ENCODE assay signal across 18 cellular contexts in genomic region chr4:94420356-94420755, GRCh38. TPM values are rescaled to one million over a fixed set of nuclear protein-coding genes. Genes with fewer than 3 reads are reported as not detected.
A peak's percentile ranks its signal among the peaks of the same experiment; 100 is the strongest.
DNase-seq lines count a peak whose midpoint lies in the region; ATAC-seq, FAIRE-seq and TF ChIP-seq lines count a peak whose summit lies in the region.
"Had no signal": no experiment of that assay in that cellular context is flagged by ENCODE, and none has a peak within 500 bp of the region (broad histone marks: within the 10 kb centered on the region; RNA-seq: fewer than 3 reads in every experiment).

No MANE protein-coding gene starts in this region.

- no peaks in the 10 kb centered on the region; the same call in 1 of the 2 replicates for H3K9me2 ChIP-seq in OCI-LY7 (ENCODE audit: insufficient read depth, low read length)

- H3K4me3 Mint-ChIP-seq in astrocyte (ENCODE audit: unreplicated experiment): no peak overlapping the region
- H3K4me3 Mint-ChIP-seq in activated T-helper 17 cell treated with anti-CD3 and anti-CD28 coated beads, Interleukin-2, amount 50 U/mL, for 72 hours: no peak overlapping the region
- H3K4me3 Mint-ChIP-seq in T-helper 17 cell: no peak overlapping the region
- H3K4me3 Mint-ChIP-seq: CD4-positive, CD25-positive, alpha-beta regulatory T cell; H9 had no signal

- no peak for TF ChIP-seq CTCF in cardiac muscle cell (IDR thresholded peaks at IDR 0.05; ENCODE audit: low read depth, low read length)
- no peak for TF ChIP-seq CTCF in right atrium auricular region (IDR thresholded peaks at IDR 0.05)
- no peak for TF ChIP-seq CTCF in astrocyte (IDR thresholded peaks at IDR 0.05; ENCODE audit: insufficient read depth, low read depth, low read length)
- no peak for TF ChIP-seq CTCF in fibroblast of villous mesenchyme (IDR thresholded peaks at IDR 0.05; ENCODE audit: insufficient read depth, low read depth, low read length)
- TF ChIP-seq CTCF in OCI-LY7 (conservative IDR thresholded peaks at IDR 0.05; ENCODE audit: low read length): no peak

- no peak overlapping the region for H3K27ac Mint-ChIP-seq in astrocyte (ENCODE audit: unreplicated experiment)
- no peak overlapping the region for H3K27ac Mint-ChIP-seq in activated T-helper 17 cell treated with anti-CD3 and anti-CD28 coated beads, Interleukin-2, amount 50 U/mL, for 72 hours
- H3K27ac Mint-ChIP-seq in T-helper 17 cell: no peak overlapping the region
- H3K27ac Mint-ChIP-seq: CD4-positive, CD25-positive, alpha-beta regulatory T cell had no signal

- no peaks in the 10 kb centered on the region for H3K36me3 ChIP-seq in cardiac muscle cell
- no peaks in the 10 kb centered on the region for H3K36me3 ChIP-seq in right atrium auricular region
- no peaks in the 10 kb centered on the region for H3K36me3 ChIP-seq in astrocyte (ENCODE audit: insufficient read depth, low read length)
- H3K36me3 ChIP-seq in OCI-LY7 (ENCODE audit: insufficient read depth, low read length): no peaks in the 10 kb centered on the region
- H3K36me3 ChIP-seq: BE2C had no signal

- H3K27ac ChIP-seq in cardiac muscle cell (peak overlapping the region; percentile 87), right atrium auricular region (peak overlapping the region in 1 of 2 donors; percentile 70), astrocyte (ENCODE audit: low read depth, low read length) (no peak overlapping the region), OCI-LY7 (ENCODE audit: low read depth, low read length, poor library complexity, severe bottlenecking) (no peak overlapping the region)
- H3K27ac ChIP-seq: RWPE1 had no signal

- H3K4me3 ChIP-seq in cardiac muscle cell (peak overlapping the region; percentile 1), right atrium auricular region (no peak overlapping the region), astrocyte (ENCODE audit: insufficient read depth, low read depth, low read length) (no peak overlapping the region), fibroblast of villous mesenchyme (ENCODE audit: low read depth, low read length) (no peak overlapping the region), OCI-LY7 (ENCODE audit: low read depth, low read length, poor library complexity, severe bottlenecking) (no peak overlapping the region)

- no TSS peak for BruUV-seq in OCI-LY7 (replicated peaks; lab: Mats Ljungman, UMichigan)

- CTCF ChIA-PET in OCI-LY7 (lab: Charles Lee; ENCODE audit: unreplicated experiment): no interaction called here

- no peak for DNase-seq in cardiac muscle cell (ENCODE audit: low read depth in 1 of 2, low spot score in 1 of 2)
- DNase-seq in right atrium auricular region (ENCODE audit: low spot score): no peak
- no peak for DNase-seq in astrocyte (ENCODE audit: low read depth)
- DNase-seq in fibroblast of villous mesenchyme (ENCODE audit: low read depth): peak; percentile 69
- DNase-seq in renal cortical epithelial cell (ENCODE audit: low read depth): peak; percentile 9
- DNase-seq in OCI-LY7 (ENCODE audit: low spot score): no peak
- DNase-seq in T-helper 17 cell: no peak
- DNase-seq: 8988T; BE2C; CD4-positive, CD25-positive, alpha-beta regulatory T cell; COR-L47; GDM1; H9; NCI-H1105; NCI-H2081; NCI-H510A treated with DMSO at 0.1 percent for 48 hours had no signal

- no peaks in the 10 kb centered on the region for H3K79me2 ChIP-seq in astrocyte (ENCODE audit: insufficient read depth, low read length)
- H3K79me2 ChIP-seq in OCI-LY7 (ENCODE audit: insufficient read depth, low read depth, low read length): no peaks in the 10 kb centered on the region

- no peak for ATAC-seq in activated T-helper 17 cell treated with anti-CD3 and anti-CD28 coated beads, Interleukin-2, amount 50 U/mL, for 72 hours (replicated peaks)
- ATAC-seq in T-helper 17 cell: no peak

- no peak overlapping the region for H3K9ac ChIP-seq in astrocyte (ENCODE audit: low read length)

- H3K27me3 Mint-ChIP-seq in astrocyte (ENCODE audit: low read depth, unreplicated experiment): no peaks in the 10 kb centered on the region
- H3K27me3 Mint-ChIP-seq in activated T-helper 17 cell treated with anti-CD3 and anti-CD28 coated beads, Interleukin-2, amount 50 U/mL, for 72 hours: peaks cover 23% of the 10 kb centered on the region
- H3K27me3 Mint-ChIP-seq in T-helper 17 cell: peaks cover 20% of the 10 kb centered on the region

- H3K9me3 Mint-ChIP-seq in astrocyte (ENCODE audit: unreplicated experiment): peaks cover 5% of the 10 kb centered on the region
- H3K9me3 Mint-ChIP-seq in activated T-helper 17 cell treated with anti-CD3 and anti-CD28 coated beads, Interleukin-2, amount 50 U/mL, for 72 hours: peaks cover 4% of the 10 kb centered on the region

- H3K4me1 ChIP-seq in cardiac muscle cell (ENCODE audit: low read depth): peaks cover 26% of the 10 kb centered on the region
- H3K4me1 ChIP-seq in right atrium auricular region: no peaks in the 10 kb centered on the region
- no peaks in the 10 kb centered on the region for H3K4me1 ChIP-seq in astrocyte (ENCODE audit: insufficient read depth, low read length)
- no peaks in the 10 kb centered on the region for H3K4me1 ChIP-seq in OCI-LY7 (ENCODE audit: insufficient read depth, low read length, poor library complexity, severe bottlenecking)
- H3K4me1 ChIP-seq: BE2C had no signal

- peaks cover 16% of the 10 kb centered on the region for H3K4me1 Mint-ChIP-seq in astrocyte (ENCODE audit: low read depth, unreplicated experiment)
- no peaks in the 10 kb centered on the region for H3K4me1 Mint-ChIP-seq in activated T-helper 17 cell treated with anti-CD3 and anti-CD28 coated beads, Interleukin-2, amount 50 U/mL, for 72 hours
- no peaks in the 10 kb centered on the region for H3K4me1 Mint-ChIP-seq in T-helper 17 cell
- H3K4me1 Mint-ChIP-seq: CD4-positive, CD25-positive, alpha-beta regulatory T cell had no signal

- peak; percentile 43 for FAIRE-seq in astrocyte (lab: Jason Lieb, UNC)

- H2AFZ ChIP-seq in astrocyte (ENCODE audit: low read depth, low read length) (no peak overlapping the region), OCI-LY7 (ENCODE audit: low read length) (no peak overlapping the region)

- intact Hi-C loops in OCI-LY7 (cut with micrococcal nuclease; ENCODE audit: unreplicated experiment): no loop called here

- H3K4me2 ChIP-seq in astrocyte (ENCODE audit: low read length): no peak overlapping the region
- no peak overlapping the region for H3K4me2 ChIP-seq in OCI-LY7 (ENCODE audit: low read length)

- no peaks in the 10 kb centered on the region for H3K27me3 ChIP-seq in cardiac muscle cell
- no peaks in the 10 kb centered on the region for H3K27me3 ChIP-seq in right atrium auricular region
- no peaks in the 10 kb centered on the region for H3K27me3 ChIP-seq in astrocyte (ENCODE audit: insufficient read depth, low read length)
- H3K27me3 ChIP-seq: BE2C had no signal

- H3K9me3 ChIP-seq in cardiac muscle cell (ENCODE audit: low read depth): no peaks in the 10 kb centered on the region
- H3K9me3 ChIP-seq in right atrium auricular region: peaks cover 0 to 15% of the 10 kb centered on the region in 2 donors
- no peaks in the 10 kb centered on the region for H3K9me3 ChIP-seq in astrocyte (ENCODE audit: insufficient read depth, low read depth, low read length)
- H3K9me3 ChIP-seq in OCI-LY7 (ENCODE audit: low read length): no peaks in the 10 kb centered on the region
- H3K9me3 ChIP-seq in T-helper 17 cell (ENCODE audit: control insufficient read depth, low read length, poor library complexity, severe bottlenecking): no peaks in the 10 kb centered on the region
- H3K9me3 ChIP-seq: BE2C had no signal

- H3K36me3 Mint-ChIP-seq in astrocyte (ENCODE audit: low read depth, unreplicated experiment) (no peaks in the 10 kb centered on the region), T-helper 17 cell (ENCODE audit: low read depth) (peaks cover 6% of the 10 kb centered on the region)
- H3K36me3 Mint-ChIP-seq in activated T-helper 17 cell treated with anti-CD3 and anti-CD28 coated beads, Interleukin-2, amount 50 U/mL, for 72 hours (ENCODE audit: low read depth): no peaks in the 10 kb centered on the region
- H3K36me3 Mint-ChIP-seq: CD4-positive, CD25-positive, alpha-beta regulatory T cell had no signal

- no peaks in the 10 kb centered on the region for H4K20me1 ChIP-seq in astrocyte (ENCODE audit: insufficient read depth, low read length)
- no peaks in the 10 kb centered on the region for H4K20me1 ChIP-seq in OCI-LY7 (ENCODE audit: insufficient read depth, low read length)

- POLR2A ChIA-PET in OCI-LY7 (lab: Charles Lee): no interaction called here

RNA-seq across cellular contexts. Expression of gene PDLIM5, which starts 31.4 kb away (rescaled TPM):
- total RNA-seq in cardiac muscle cell (426 and 434 TPM in 2 replicates), right atrium auricular region (100 to 1,000 TPM; 598 to 841 TPM), astrocyte (174 and 181 TPM in 2 replicates), fibroblast of villous mesenchyme (259 and 370 TPM in 2 replicates), renal cortical epithelial cell (58.0 and 96.0 TPM in 2 replicates), OCI-LY7 (2022) (12.6 and 15.2 TPM in 2 replicates), T-helper 17 cell (10 to 100 TPM; 25.9 to 37.6 TPM)
- 446 and 541 TPM in 2 replicates for polyA plus RNA-seq in cardiac muscle cell
- 10 to 100 TPM; 16.3 to 22.7 TPM for total RNA-seq in activated T-helper 17 cell treated with anti-CD3 and anti-CD28 coated beads, Interleukin-2, amount 50 U/mL, for 72 hours
- total RNA-seq in OCI-LY7 (2014; rRNA removed; shearing (Covaris generic)): 6.3 and 10.3 TPM in 2 replicates

Comparison
In these comparisons a context has a peak if more than half of its experiments do, and no peak if none do; other contexts are left out.
1. DNase-seq: peak in fibroblast of villous mesenchyme (single experiment) and renal cortical epithelial cell (single experiment); none in cardiac muscle cell (0 of 2), right atrium auricular region (single experiment), astrocyte (single experiment), OCI-LY7 (single experiment) and T-helper 17 cell (0 of 3).